ENCODE assay signal across 8 cellular contexts in genomic region chr11:133927690-133928627, GRCh38. TPM values are rescaled to one million over a fixed set of nuclear protein-coding genes. Genes with fewer than 3 reads are reported as not detected.
DNase-seq lines count a peak whose midpoint lies in the region; ATAC-seq and TF ChIP-seq lines count a peak whose summit lies in the region.

No MANE protein-coding gene starts in this region.

- no peaks in the 10 kb centered on the region for H3K9me3 ChIP-seq in CD8-positive, alpha-beta T cell (ENCODE audit: low read length)
- H3K9me3 ChIP-seq in neural cell (ENCODE audit: low read length) (no peaks in the 10 kb centered on the region), stomach (no peaks in the 10 kb centered on the region)

- no peaks in the 10 kb centered on the region for H3K9me3 Mint-ChIP-seq in CD8-positive, alpha-beta T cell

- ATAC-seq in CD8-positive, alpha-beta T cell, result peak; percentile 90
- ATAC-seq in GM19397 (IDR thresholded peaks at IDR 0.05; ENCODE audit: unreplicated experiment) (peak; percentile 81), HG03469 (IDR thresholded peaks at IDR 0.05; ENCODE audit: unreplicated experiment) (peak; percentile 78), esophagus mucosa (peak; percentile 92)

- H3K36me3 Mint-ChIP-seq in CD8-positive, alpha-beta T cell, result peaks cover 21% of the 10 kb centered on the region

- intact Hi-C loops in CD8-positive, alpha-beta T cell (cut with DNase I, micrococcal nuclease), result loop anchor here (1.0 to 5.0 kb wide), 8 partner anchors 19 to 211 kb away; no protein-coding TSS in a partner anchor
- intact Hi-C loops in stomach (cut with DNase I; ENCODE audit: low total_unique reads), result no loop called here

- no peaks in the 10 kb centered on the region for H3F3A ChIP-seq in neural cell (ENCODE audit: insufficient read depth, low read length, poor library complexity, severe bottlenecking)

- H2AFZ ChIP-seq in neural cell (ENCODE audit: low read depth, low read length), result no peak overlapping the region

- TF ChIP-seq RAD21 in neural cell (conservative IDR thresholded peaks at IDR 0.05), result peak; percentile 95

- peak overlapping the region; percentile 9 for H3K9ac ChIP-seq in neural cell (ENCODE audit: low read length)

- peaks cover 17% of the 10 kb centered on the region for H3K4me1 Mint-ChIP-seq in CD8-positive, alpha-beta T cell (ENCODE audit: low read depth)

- CTCF ChIA-PET in CD8-positive, alpha-beta T cell (lab: Charles Lee), result interaction anchor here (0.5 to 2.9 kb wide), 33 partner anchors 10 to 254 kb away, joined by 3 to 31 read pairs (median 5); partner anchors contain the start of genes IGSF9B and JAM3

- H3K27ac ChIP-seq in CD8-positive, alpha-beta T cell (ENCODE audit: low read depth, low read length), result peak overlapping the region; percentile 9
- H3K27ac ChIP-seq in neural cell (ENCODE audit: low read length), result no peak overlapping the region
- peak overlapping the region in 1 of 5 donors; percentile 3 for H3K27ac ChIP-seq in stomach

- H3K27me3 Mint-ChIP-seq in CD8-positive, alpha-beta T cell (ENCODE audit: low read depth), result no peaks in the 10 kb centered on the region

- no peak for TF ChIP-seq EP300 in neural cell (conservative IDR thresholded peaks at IDR 0.05; ENCODE audit: poor library complexity, severe bottlenecking)
- no peak for TF ChIP-seq EP300 in stomach (IDR thresholded peaks at IDR 0.05)

- peak overlapping the region; percentile 82 for H3K4me3 Mint-ChIP-seq in CD8-positive, alpha-beta T cell

- H3K9me2 ChIP-seq in neural cell (ENCODE audit: insufficient read depth, low read length), result no peaks in the 10 kb centered on the region

- peak; percentile 78 for TF ChIP-seq CTCF in CD8-positive, alpha-beta T cell (IDR thresholded peaks at IDR 0.05)
- TF ChIP-seq CTCF in neural cell (IDR thresholded peaks at IDR 0.05; ENCODE audit: poor library complexity, severe bottlenecking) (peak; percentile 90), stomach (IDR thresholded peaks at IDR 0.05) (peak in 5 of 7 experiments; percentile 82 to 89 (median 83))

- H3K27me3 ChIP-seq in CD8-positive, alpha-beta T cell (ENCODE audit: insufficient read depth, low read length), result no peaks in the 10 kb centered on the region
- H3K27me3 ChIP-seq in neural cell (ENCODE audit: insufficient read depth, low read depth, low read length) (no peaks in the 10 kb centered on the region), stomach (no peaks in the 10 kb centered on the region)

- POLR2A ChIA-PET in CD8-positive, alpha-beta T cell (lab: Charles Lee), result interaction anchor here (1.3 to 1.6 kb wide), 3 partner anchors 29 to 122 kb away, joined by 3 to 5 read pairs (median 3); partner anchors contain the start of gene IGSF9B

- no peak for TF ChIP-seq POLR2A in stomach (IDR thresholded peaks at IDR 0.05)

- 17 to 26% (median 20%) methylated on average over 23 to 36 of the region's 36 CpGs for WGBS in stomach, 5 donors

- H3K4me2 ChIP-seq in neural cell (ENCODE audit: low read length), result no peak overlapping the region

- H3K27ac Mint-ChIP-seq in CD8-positive, alpha-beta T cell, result peak overlapping the region; percentile 82

- H3K79me2 ChIP-seq in neural cell (replicated peaks; ENCODE audit: insufficient read depth, low read length), result no peaks in the 10 kb centered on the region

- H3K4me1 ChIP-seq in CD8-positive, alpha-beta T cell (ENCODE audit: insufficient read depth, low read length), result peaks cover 18% of the 10 kb centered on the region
- H3K4me1 ChIP-seq in stomach, result peaks cover 12 to 17% (median 14%) of the 10 kb centered on the region in 4 donors

- DNase-seq in CD8-positive, alpha-beta T cell, result peak; percentile 39 to 81 (median 68)
- peak; percentile 87 for DNase-seq in NCI-H748 (lab: John Stamatoyannopoulos, UW; ENCODE audit: unreplicated experiment)
- peak; percentile 58 for DNase-seq in activated T-cell treated with anti-CD3 and anti-CD28 coated beads for 1 hour (ENCODE audit: low read depth)
- peak; percentile 73 for DNase-seq in stomach

- H3K4me3 ChIP-seq in CD8-positive, alpha-beta T cell (ENCODE audit: low read depth, low read length), result peak overlapping the region; percentile 51
- H3K4me3 ChIP-seq in neural cell (ENCODE audit: low read length), result no peak overlapping the region
- peak overlapping the region; percentile 21 to 41 (median 26) for H3K4me3 ChIP-seq in stomach

- no peaks in the 10 kb centered on the region for H4K20me1 ChIP-seq in neural cell (ENCODE audit: insufficient read depth)

- peaks cover 12% of the 10 kb centered on the region for H3K36me3 ChIP-seq in CD8-positive, alpha-beta T cell (ENCODE audit: insufficient read depth, low read length)
- H3K36me3 ChIP-seq in neural cell (ENCODE audit: insufficient read depth, low read length) (peaks cover 5% of the 10 kb centered on the region), stomach (peaks cover 0 to 52% (median 20%) of the 10 kb centered on the region in 4 donors)

TF ChIP-seq in neural cell, 6 proteins besides CTCF, POLR2A, EP300 and RAD21:
- no peak for TF ChIP-seq TAF1 (IDR thresholded peaks at IDR 0.05; ENCODE audit: low read depth)
- TF ChIP-seq SMC3 (conservative IDR thresholded peaks at IDR 0.05; ENCODE audit: poor library complexity), result peak; percentile 94
TF ChIP-seq in neural cell: peak in this region for 1.

RNA-seq across cellular contexts. Expression of gene IGSF9B, which starts 28.8 kb away (rescaled TPM):
- 10 to 100 TPM; 10.1 to 11.6 TPM for total RNA-seq in CD8-positive, alpha-beta T cell
- 1.5 TPM for total RNA-seq in esophagus mucosa
- polyA plus RNA-seq in neural cell, result 2.3 and 4.8 TPM in 2 replicates
- polyA minus RNA-seq in neural cell, result 28.5 and 37.7 TPM in 2 replicates
- total RNA-seq in stomach, result 10 to 100 TPM in 2 of 5 donors, 1 to 10 TPM in 2, under 1 TPM in 1; 0.58 to 22.3 (median 5.5) TPM
- 1 to 10 TPM in 1 of 3 donors, under 1 TPM in 1, not detected in 1; 0.44 to 3.1 TPM for polyA plus RNA-seq in stomach
